Comparison of ENCODE assay signal across 8 cellular contexts in the genomic region with DNA sequence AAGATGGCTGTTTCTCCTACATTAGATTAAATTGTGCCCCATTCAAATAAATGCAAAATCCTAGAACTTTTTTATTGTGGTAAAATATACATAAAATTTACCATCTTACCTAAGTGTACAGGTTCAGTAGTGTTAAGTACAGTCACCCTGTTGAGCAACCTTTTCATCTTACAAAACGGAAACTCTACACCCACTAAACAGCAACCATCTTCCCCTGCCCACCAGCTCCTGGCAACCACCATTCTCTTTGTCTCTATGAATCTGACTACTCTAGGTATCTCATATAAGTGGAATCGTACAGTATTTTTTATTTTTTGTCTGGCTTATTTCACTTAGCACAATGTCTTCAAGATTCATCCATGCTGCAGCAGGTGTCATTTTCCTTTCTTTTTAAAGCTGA. TPM values are rescaled to one million over a fixed set of nuclear protein-coding genes. Genes with fewer than 3 reads are reported as not detected.
DNase-seq lines count a peak whose midpoint lies in the region; ATAC-seq and TF ChIP-seq lines count a peak whose summit lies in the region.

No MANE protein-coding gene starts in this region.

- H3K27me3 Mint-ChIP-seq in natural killer cell (ENCODE audit: low read depth in 2 of 2), result no peaks in the 10 kb centered on the region

- peaks cover 55 to 56% of the 10 kb centered on the region in 2 donors for H3K4me1 Mint-ChIP-seq in natural killer cell

- peak overlapping the region; percentile 51 for H3K4me3 Mint-ChIP-seq in natural killer cell

- peak overlapping the region; percentile 1 to 59 for H3K27ac Mint-ChIP-seq in natural killer cell

- no peaks in the 10 kb centered on the region for H3K36me3 Mint-ChIP-seq in natural killer cell

- ATAC-seq in natural killer cell, result peak; percentile 57 to 70 (median 58)
- no peak for ATAC-seq in HG03280 (IDR thresholded peaks at IDR 0.05; ENCODE audit: unreplicated experiment)
- ATAC-seq in HG02884 (IDR thresholded peaks at IDR 0.05; ENCODE audit: unreplicated experiment), result no peak

- intact Hi-C loops in natural killer cell (cut with micrococcal nuclease), result no loop called here

- no peaks in the 10 kb centered on the region for H3K9me3 Mint-ChIP-seq in natural killer cell

- TF ChIP-seq CTCF in natural killer cell (IDR thresholded peaks at IDR 0.05), result no peak
- no peak for TF ChIP-seq CTCF in GM20000 (IDR thresholded peaks at IDR 0.05; ENCODE audit: extremely low read depth, missing control alignments)

- DNase-seq in activated gamma-delta T cell treated with Interleukin-2 at 50 U/mL for 16 hours, result peak; percentile 30
- DNase-seq in activated gamma-delta T cell (lab: John Stamatoyannopoulos, UW), result no peak
- DNase-seq in activated T-helper 1 cell treated with Interleukin-2 at 50 U/mL for 16 hours (ENCODE audit: low read depth), result peak; percentile 10
- DNase-seq in natural killer cell, result no peak
- DNase-seq in NCI-H2081 (lab: John Stamatoyannopoulos, UW), result no peak
- DNase-seq in GM20000 (ENCODE audit: low spot score), result no peak

RNA-seq across cellular contexts. Expression of a gene that starts 53.0 kb away (rescaled TPM):
- total RNA-seq in natural killer cell, result 10 to 100 TPM; 27.7 to 32.6 (median 27.8) TPM

Comparison
In these comparisons a context has a peak if more than half of its experiments do, and no peak if none do; other contexts are left out.
1. DNase-seq: peak in activated gamma-delta T cell treated with Interleukin-2 at 50 U/mL for 16 hours (single experiment) and activated T-helper 1 cell treated with Interleukin-2 at 50 U/mL for 16 hours (single experiment); none in activated gamma-delta T cell (single experiment), natural killer cell (single experiment), NCI-H2081 (0 of 2) and GM20000 (single experiment).
2. ATAC-seq: peak in natural killer cell (3 of 3); none in HG03280 (single experiment) and HG02884 (single experiment).